26 cellular contexts compared by ENCODE assay signal in the genomic region with DNA sequence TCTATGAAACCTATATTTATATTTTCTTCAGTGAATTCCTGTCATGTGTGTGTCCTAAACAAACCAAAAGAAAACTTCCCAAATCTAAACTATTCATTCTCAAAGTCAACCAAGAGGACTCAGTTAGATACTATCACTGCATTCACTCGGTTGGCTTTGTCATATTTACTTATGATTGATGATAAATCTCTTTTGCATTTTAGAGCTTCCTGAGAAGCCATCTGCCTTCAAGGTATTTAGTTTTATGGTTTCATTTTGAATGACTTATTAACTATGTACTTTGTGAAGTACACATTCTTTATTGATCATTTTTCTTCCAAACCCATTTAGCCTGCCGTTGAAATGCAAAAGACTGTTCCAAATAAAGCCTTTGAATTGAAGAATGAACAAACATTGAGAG. TPM values are rescaled to one million over a fixed set of nuclear protein-coding genes. Genes with fewer than 3 reads are reported as not detected.
"Had no signal": no experiment of that assay in that cellular context is flagged by ENCODE, and none has a peak within 500 bp of the region (broad histone marks: within the 10 kb centered on the region; RNA-seq: fewer than 3 reads in every experiment).

No MANE protein-coding gene starts in this region.

- H3K4me2 ChIP-seq: KMS-11, PC-9 had no signal

- H3K9me3 ChIP-seq: Peyer's patch, SJCRH30 had no signal

- DNase-seq: Kasumi-1, MM.1S, NCI-H1048, NCI-H1105, NCI-H1417, NCI-H146, NCI-H1694 treated with DMSO at 0.1 percent for 48 hours, NCI-H1930, NCI-H2081, NCI-H2107, NCI-H2227 treated with DMSO at 0.1 percent for 48 hours, NCI-H446, NCI-H510A, NCI-H524 treated with DMSO at 0.1 percent for 48 hours, NCI-H774, PC-9, Peyer's patch, SHP77 treated with DMSO at 0.1 percent for 48 hours, SJCRH30, T-helper 1 cell had no signal

- H3K9ac ChIP-seq: KMS-11 had no signal

- H3K27ac ChIP-seq: KMS-11, PC-9, Peyer's patch, SJCRH30 had no signal

- H2AFZ ChIP-seq: PC-9 had no signal

- H3K36me3 ChIP-seq: Peyer's patch, SJCRH30 had no signal

- FAIRE-seq: K562 had no signal

- H3K4me3 ChIP-seq: K562, PC-9, Peyer's patch, SJCRH30 had no signal

- ATAC-seq: K562, Right ventricle myocardium inferior, SK-N-SH treated with all-trans-retinoic acid at 6 μM for 48 hours had no signal

- H3K27me3 ChIP-seq: Peyer's patch, SJCRH30 had no signal

- H3K4me1 ChIP-seq: Peyer's patch, SJCRH30 had no signal

RNA-seq across cellular contexts. Expression of a gene that starts 36.2 kb away (rescaled TPM):
- total RNA-seq: HT1080, K562, OCI-LY7, PC-9, Right ventricle myocardium inferior, SJCRH30 had no signal
